In the genomic region with DNA sequence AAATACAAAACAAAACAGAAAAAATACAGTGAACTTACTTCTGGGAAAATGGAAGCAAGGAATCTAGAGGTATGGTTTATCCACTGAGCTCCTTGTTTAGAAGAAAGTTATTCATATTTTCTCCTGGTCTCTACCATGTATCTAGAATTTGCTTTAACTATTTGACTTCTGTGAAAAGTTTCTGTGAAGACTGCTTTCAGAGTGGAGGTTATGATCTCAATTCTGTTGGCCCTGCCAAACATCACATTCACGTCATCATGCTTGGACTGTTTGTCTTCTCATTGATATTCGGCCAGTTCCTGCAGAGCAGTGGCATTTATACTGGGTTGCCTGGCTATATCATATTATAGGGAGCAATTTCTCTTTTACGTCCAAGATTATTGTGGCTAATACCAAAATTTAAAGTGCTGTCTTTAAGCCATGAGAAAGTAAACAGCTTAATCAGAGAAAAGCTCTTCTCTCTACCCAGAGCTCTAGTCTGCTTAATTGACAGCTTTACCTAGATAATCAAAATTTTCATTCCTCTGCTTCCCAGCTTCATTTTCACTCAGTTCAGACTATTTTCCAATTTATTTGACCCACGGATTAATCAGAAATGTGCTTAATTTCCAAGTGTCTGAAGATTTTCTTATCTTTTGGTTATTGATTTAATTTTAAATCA, we compare ENCODE assay signal across 2 cellular contexts.
TF ChIP-seq lines count a peak whose summit lies in the region.

A gene with protein sequence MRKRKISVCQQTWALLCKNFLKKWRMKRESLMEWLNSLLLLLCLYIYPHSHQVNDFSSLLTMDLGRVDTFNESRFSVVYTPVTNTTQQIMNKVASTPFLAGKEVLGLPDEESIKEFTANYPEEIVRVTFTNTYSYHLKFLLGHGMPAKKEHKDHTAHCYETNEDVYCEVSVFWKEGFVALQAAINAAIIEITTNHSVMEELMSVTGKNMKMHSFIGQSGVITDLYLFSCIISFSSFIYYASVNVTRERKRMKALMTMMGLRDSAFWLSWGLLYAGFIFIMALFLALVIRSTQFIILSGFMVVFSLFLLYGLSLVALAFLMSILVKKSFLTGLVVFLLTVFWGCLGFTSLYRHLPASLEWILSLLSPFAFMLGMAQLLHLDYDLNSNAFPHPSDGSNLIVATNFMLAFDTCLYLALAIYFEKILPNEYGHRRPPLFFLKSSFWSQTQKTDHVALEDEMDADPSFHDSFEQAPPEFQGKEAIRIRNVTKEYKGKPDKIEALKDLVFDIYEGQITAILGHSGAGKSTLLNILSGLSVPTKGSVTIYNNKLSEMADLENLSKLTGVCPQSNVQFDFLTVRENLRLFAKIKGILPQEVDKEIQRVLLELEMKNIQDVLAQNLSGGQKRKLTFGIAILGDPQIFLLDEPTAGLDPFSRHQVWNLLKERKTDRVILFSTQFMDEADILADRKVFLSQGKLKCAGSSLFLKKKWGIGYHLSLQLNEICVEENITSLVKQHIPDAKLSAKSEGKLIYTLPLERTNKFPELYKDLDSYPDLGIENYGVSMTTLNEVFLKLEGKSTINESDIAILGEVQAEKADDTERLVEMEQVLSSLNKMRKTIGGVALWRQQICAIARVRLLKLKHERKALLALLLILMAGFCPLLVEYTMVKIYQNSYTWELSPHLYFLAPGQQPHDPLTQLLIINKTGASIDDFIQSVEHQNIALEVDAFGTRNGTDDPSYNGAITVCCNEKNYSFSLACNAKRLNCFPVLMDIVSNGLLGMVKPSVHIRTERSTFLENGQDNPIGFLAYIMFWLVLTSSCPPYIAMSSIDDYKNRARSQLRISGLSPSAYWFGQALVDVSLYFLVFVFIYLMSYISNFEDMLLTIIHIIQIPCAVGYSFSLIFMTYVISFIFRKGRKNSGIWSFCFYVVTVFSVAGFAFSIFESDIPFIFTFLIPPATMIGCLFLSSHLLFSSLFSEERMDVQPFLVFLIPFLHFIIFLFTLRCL (N-terminal part only) (minus strand): TSS at position 212 of the 661 bp plus-strand sequence. CDS start 13,358 bp downstream, outside the sequence.

TF ChIP-seq in liver, 16 proteins besides CTCF, POLR2A, EP300 and RAD21:
- TF ChIP-seq NR2F2 (IDR thresholded peaks at IDR 0.05), result no peak
- peak; percentile 66 for TF ChIP-seq TAF1 (conservative IDR thresholded peaks at IDR 0.05)
- TF ChIP-seq, protein P1, sequence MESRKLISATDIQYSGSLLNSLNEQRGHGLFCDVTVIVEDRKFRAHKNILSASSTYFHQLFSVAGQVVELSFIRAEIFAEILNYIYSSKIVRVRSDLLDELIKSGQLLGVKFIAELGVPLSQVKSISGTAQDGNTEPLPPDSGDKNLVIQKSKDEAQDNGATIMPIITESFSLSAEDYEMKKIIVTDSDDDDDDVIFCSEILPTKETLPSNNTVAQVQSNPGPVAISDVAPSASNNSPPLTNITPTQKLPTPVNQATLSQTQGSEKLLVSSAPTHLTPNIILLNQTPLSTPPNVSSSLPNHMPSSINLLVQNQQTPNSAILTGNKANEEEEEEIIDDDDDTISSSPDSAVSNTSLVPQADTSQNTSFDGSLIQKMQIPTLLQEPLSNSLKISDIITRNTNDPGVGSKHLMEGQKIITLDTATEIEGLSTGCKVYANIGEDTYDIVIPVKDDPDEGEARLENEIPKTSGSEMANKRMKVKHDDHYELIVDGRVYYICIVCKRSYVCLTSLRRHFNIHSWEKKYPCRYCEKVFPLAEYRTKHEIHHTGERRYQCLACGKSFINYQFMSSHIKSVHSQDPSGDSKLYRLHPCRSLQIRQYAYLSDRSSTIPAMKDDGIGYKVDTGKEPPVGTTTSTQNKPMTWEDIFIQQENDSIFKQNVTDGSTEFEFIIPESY (IDR thresholded peaks at IDR 0.05), result peak; percentile 18
- peak; percentile 18 to 57 for TF ChIP-seq JUND (IDR thresholded peaks at IDR 0.05)
- peak; percentile 27 to 69 for TF ChIP-seq RXRA (IDR thresholded peaks at IDR 0.05)
- peak; percentile 36 to 53 for TF ChIP-seq HNF4A (conservative IDR thresholded peaks at IDR 0.05)
- TF ChIP-seq YY1 (IDR thresholded peaks at IDR 0.05), result peak; percentile 71
- no peak for TF ChIP-seq FOXA2 (IDR thresholded peaks at IDR 0.05)
- peak; percentile 87 for TF ChIP-seq REST (IDR thresholded peaks at IDR 0.05)
- peak in 1 of 2 donors; percentile 18 for TF ChIP-seq GABPA (IDR thresholded peaks at IDR 0.05 in 1 of 2, conservative IDR thresholded peaks at IDR 0.05 in 1 of 2)
- no peak for TF ChIP-seq HNF4G (IDR thresholded peaks at IDR 0.05)
- TF ChIP-seq SP1 (IDR thresholded peaks at IDR 0.05), result peak; percentile 48
- no peak for TF ChIP-seq EGR1 (IDR thresholded peaks at IDR 0.05; ENCODE audit: low read depth in 2 of 2)

TF ChIP-seq in HepG2, 621 proteins besides CTCF, POLR2A, EP300 and RAD21:
- TF ChIP-seq ONECUT2 (CRISPR knock-in tag; IDR thresholded peaks at IDR 0.05) (no peak), ZFP36L2 (CRISPR knock-in tag; IDR thresholded peaks at IDR 0.05) (no peak), ZKSCAN8 (CRISPR knock-in tag; IDR thresholded peaks at IDR 0.05; ENCODE audit: borderline replicate concordance) (no peak), NFE2 (CRISPR knock-in tag; IDR thresholded peaks at IDR 0.05) (no peak), ZNF891 (CRISPR knock-in tag; IDR thresholded peaks at IDR 0.05) (no peak), AKNA (CRISPR knock-in tag; IDR thresholded peaks at IDR 0.05; ENCODE audit: borderline replicate concordance) (no peak), ZNF615 (CRISPR knock-in tag; IDR thresholded peaks at IDR 0.05; ENCODE audit: borderline replicate concordance) (no peak), FOXA1 (IDR thresholded peaks at IDR 0.05) (no peak), FOXA1 (CRISPR knock-in tag; IDR thresholded peaks at IDR 0.05) (no peak), PRMT3 (CRISPR knock-in tag; IDR thresholded peaks at IDR 0.05; ENCODE audit: borderline replicate concordance, low read depth) (no peak), ZC3H13 (CRISPR knock-in tag; IDR thresholded peaks at IDR 0.05) (no peak), ZNF577 (CRISPR knock-in tag; IDR thresholded peaks at IDR 0.05; ENCODE audit: borderline replicate concordance, low read depth) (no peak), THAP11 (CRISPR knock-in tag; IDR thresholded peaks at IDR 0.05) (no peak), ZNF530 (CRISPR knock-in tag; IDR thresholded peaks at IDR 0.05; ENCODE audit: low read depth) (no peak), NR1H2 (CRISPR knock-in tag; IDR thresholded peaks at IDR 0.05; ENCODE audit: borderline replicate concordance, low read depth) (no peak), ZNF672 (CRISPR knock-in tag; IDR thresholded peaks at IDR 0.05) (no peak), ZMAT3 (CRISPR knock-in tag; conservative IDR thresholded peaks at IDR 0.05) (no peak), TRIM22 (IDR thresholded peaks at IDR 0.05) (no peak)
- TF ChIP-seq, protein P1 (CRISPR knock-in tag; IDR thresholded peaks at IDR 0.05), result no peak
